ENCODE assay signal across 19 cellular contexts in the genomic region with DNA sequence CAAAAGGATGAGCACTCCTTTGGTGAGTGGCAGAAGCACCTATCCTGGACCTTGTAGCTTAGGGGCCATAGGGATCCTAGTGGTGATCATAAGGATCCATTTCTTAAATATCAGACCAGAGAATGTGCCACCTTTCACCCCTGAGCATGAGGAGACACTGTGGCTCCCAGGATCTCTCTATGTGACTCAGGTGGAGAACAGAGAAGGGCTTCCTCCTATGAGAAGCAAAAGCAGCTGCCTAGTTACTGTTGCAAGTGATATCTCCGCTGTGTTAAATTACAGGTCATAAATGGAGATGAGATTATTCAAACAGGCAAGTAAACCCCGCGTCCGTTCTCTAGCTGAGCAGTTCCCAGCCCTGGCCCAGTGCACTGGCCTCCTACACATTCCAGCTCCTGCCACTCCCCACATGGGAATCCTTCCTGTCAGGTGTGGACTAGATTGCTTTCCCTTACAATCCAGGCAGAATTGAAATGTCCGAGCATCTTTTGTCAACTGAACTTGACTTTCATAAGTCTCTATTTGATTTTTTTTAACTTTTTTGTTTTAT. TPM values are rescaled to one million over a fixed set of nuclear protein-coding genes. Genes with fewer than 3 reads are reported as not detected.
A peak's percentile ranks its signal among the peaks of the same experiment; 100 is the strongest.
DNase-seq lines count a peak whose midpoint lies in the region; ATAC-seq, FAIRE-seq and TF ChIP-seq lines count a peak whose summit lies in the region.
"Had no signal": no experiment of that assay in that cellular context is flagged by ENCODE, and none has a peak within 500 bp of the region (broad histone marks: within the 10 kb centered on the region; RNA-seq: fewer than 3 reads in every experiment).

No MANE protein-coding gene starts in this region.

- no peak overlapping the region for H3K9ac ChIP-seq in mesendoderm (ENCODE audit: low read length)

- no peak overlapping the region for H3K23ac ChIP-seq in mesendoderm (ENCODE audit: low read length)

- H3K4me3 ChIP-seq in left ventricle myocardium inferior (no peak overlapping the region), mesendoderm (ENCODE audit: low read length) (no peak overlapping the region)
- H3K4me3 ChIP-seq: gastroesophageal sphincter had no signal

- no peaks in the 10 kb centered on the region for H3K9me3 ChIP-seq in left ventricle myocardium inferior (replicated peaks)
- H3K9me3 ChIP-seq: gastroesophageal sphincter had no signal

- H3K79me1 ChIP-seq in mesendoderm (ENCODE audit: low read length) = no peaks in the 10 kb centered on the region

- no peak overlapping the region for H2AK5ac ChIP-seq in mesendoderm (ENCODE audit: low read length)

- peak; percentile 14 for ATAC-seq in left ventricle myocardium superior
- ATAC-seq: gastroesophageal sphincter, HepG2 had no signal

- no peak overlapping the region for H3K18ac ChIP-seq in mesendoderm (ENCODE audit: low read length)

- H3K27ac ChIP-seq in left ventricle myocardium inferior (replicated peaks) (no peak overlapping the region), mesendoderm (ENCODE audit: low read depth, low read length) (no peak overlapping the region)
- H3K27ac ChIP-seq: gastroesophageal sphincter had no signal

- no peak overlapping the region for H2BK15ac ChIP-seq in mesendoderm (replicated peaks; ENCODE audit: low read depth)

- peaks cover 9% of the 10 kb centered on the region for H3K4me1 Mint-ChIP-seq in brain
- H3K4me1 Mint-ChIP-seq in activated naive CD8-positive, alpha-beta T cell treated with anti-CD3 and anti-CD28 coated beads for 36 hours = no peaks in the 10 kb centered on the region

- no peak overlapping the region for H3K4me3 Mint-ChIP-seq in brain
- no peak overlapping the region for H3K4me3 Mint-ChIP-seq in activated naive CD8-positive, alpha-beta T cell treated with anti-CD3 and anti-CD28 coated beads for 36 hours
- H3K4me3 Mint-ChIP-seq: activated CD4-positive, alpha-beta memory T cell treated with anti-CD3 and anti-CD28 coated beads for 36 hours had no signal

- H3K4me1 ChIP-seq in left ventricle myocardium inferior = peaks cover 18% of the 10 kb centered on the region
- H3K4me1 ChIP-seq in mesendoderm (ENCODE audit: control insufficient read depth, low read depth, low read length) = no peaks in the 10 kb centered on the region
- H3K4me1 ChIP-seq: gastroesophageal sphincter had no signal

- H3K9me3 Mint-ChIP-seq in brain = no peaks in the 10 kb centered on the region
- H3K9me3 Mint-ChIP-seq in activated naive CD8-positive, alpha-beta T cell treated with anti-CD3 and anti-CD28 coated beads for 36 hours = no peaks in the 10 kb centered on the region
- H3K9me3 Mint-ChIP-seq: activated CD4-positive, alpha-beta memory T cell treated with anti-CD3 and anti-CD28 coated beads for 36 hours had no signal

- H2BK5ac ChIP-seq in mesendoderm (ENCODE audit: low read length) = no peak overlapping the region

- no peak overlapping the region for H3K4me2 ChIP-seq in mesendoderm (ENCODE audit: low read length)

- no peak overlapping the region for H4K5ac ChIP-seq in mesendoderm (ENCODE audit: low read length)

- WGBS in mesendoderm (ENCODE audit: extremely low coverage, insufficient coverage, low lambda C conversion rate) = no CpG with 5 or more reads among the region's 5 CpGs

- DNase-seq in left ventricle myocardium superior (no peak), left ventricle myocardium inferior (no peak), mesendoderm (peak; percentile 56), urothelium cell line (ENCODE audit: low spot score) (peak; percentile 35), A172 (ENCODE audit: low spot score) (no peak)
- DNase-seq in activated naive CD8-positive, alpha-beta T cell treated with anti-CD3 and anti-CD28 coated beads for 36 hours = no peak
- DNase-seq in stimulated activated naive CD4-positive, alpha-beta T cell treated with Interleukin-2 at 50 U/mL for 16 hours (lab: John Stamatoyannopoulos, UW) = no peak
- DNase-seq: activated CD4-positive, alpha-beta memory T cell treated with anti-CD3 and anti-CD28 coated beads for 36 hours; activated T-cell treated with anti-CD3 and anti-CD28 coated beads, Interleukin-2, amount 50 U/mL, for 48 hours; HCEC 1CT; midbrain; NCI-H2171 treated with DMSO at 0.1 percent for 48 hours had no signal

- no peak overlapping the region for H4K8ac ChIP-seq in mesendoderm (ENCODE audit: low read depth, low read length)

- peaks cover 59% of the 10 kb centered on the region for H3K36me3 Mint-ChIP-seq in brain
- no peaks in the 10 kb centered on the region for H3K36me3 Mint-ChIP-seq in activated naive CD8-positive, alpha-beta T cell treated with anti-CD3 and anti-CD28 coated beads for 36 hours
- H3K36me3 Mint-ChIP-seq: activated CD4-positive, alpha-beta memory T cell treated with anti-CD3 and anti-CD28 coated beads for 36 hours had no signal

- peak overlapping the region in 3 of 5 experiments; percentile 30 to 61 (median 59) for H3K27ac Mint-ChIP-seq in brain
- no peak overlapping the region for H3K27ac Mint-ChIP-seq in activated naive CD8-positive, alpha-beta T cell treated with anti-CD3 and anti-CD28 coated beads for 36 hours
- H3K27ac Mint-ChIP-seq: activated CD4-positive, alpha-beta memory T cell treated with anti-CD3 and anti-CD28 coated beads for 36 hours had no signal

- TF ChIP-seq CTCF in left ventricle myocardium inferior (IDR thresholded peaks at IDR 0.05; ENCODE audit: borderline replicate concordance) (no peak), brain (conservative IDR thresholded peaks at IDR 0.05) (no peak)

- no peak overlapping the region for H3K56ac ChIP-seq in mesendoderm (ENCODE audit: low read length)

- H3K79me2 ChIP-seq in mesendoderm (ENCODE audit: control insufficient read depth, insufficient read depth, low read length) = no peaks in the 10 kb centered on the region

- no peak overlapping the region for H3K4ac ChIP-seq in mesendoderm (ENCODE audit: low read depth, low read length)

- intact Hi-C loops in left ventricle myocardium superior (cut with micrococcal nuclease) (no loop called here), left ventricle myocardium inferior (cut with micrococcal nuclease) (no loop called here)

- no peak overlapping the region for H2BK120ac ChIP-seq in mesendoderm (ENCODE audit: low read depth, low read length)

- FAIRE-seq in urothelium cell line (lab: Jason Lieb, UNC) = no peak
- FAIRE-seq: G401.6, GM12891, HepG2 had no signal

- H3K36me3 ChIP-seq in left ventricle myocardium inferior = peaks cover 80% of the 10 kb centered on the region
- no peaks in the 10 kb centered on the region for H3K36me3 ChIP-seq in mesendoderm (ENCODE audit: control insufficient read depth, insufficient read depth, low read length)

- H3K27me3 Mint-ChIP-seq in brain = no peaks in the 10 kb centered on the region
- peaks cover 23% of the 10 kb centered on the region for H3K27me3 Mint-ChIP-seq in activated naive CD8-positive, alpha-beta T cell treated with anti-CD3 and anti-CD28 coated beads for 36 hours

- H3K27me3 ChIP-seq in left ventricle myocardium inferior (ENCODE audit: low read depth) = no peaks in the 10 kb centered on the region
- H3K27me3 ChIP-seq in mesendoderm (ENCODE audit: insufficient read depth, low read length, poor library complexity) = no peaks in the 10 kb centered on the region
- H3K27me3 ChIP-seq: gastroesophageal sphincter had no signal

RNA-seq across cellular contexts. Expression of a gene that starts 26.3 kb away (rescaled TPM):
- not detected for total RNA-seq in left ventricle myocardium superior
- total RNA-seq in left ventricle myocardium inferior = not detected
- not detected for polyA plus RNA-seq in brain (ENCODE audit: insufficient read depth, low read depth, low replicate concordance)
- 0.08 TPM for polyA plus RNA-seq in mesendoderm (2013, experiment 1 of 2)
- 0.04 TPM for polyA plus RNA-seq in mesendoderm (2013, experiment 2 of 2)
- not detected for total RNA-seq in activated naive CD8-positive, alpha-beta T cell treated with anti-CD3 and anti-CD28 coated beads for 36 hours
- total RNA-seq in A172 (2014; rRNA removed; shearing (Covaris generic)) = not detected in 2 replicates
- total RNA-seq: activated CD4-positive, alpha-beta memory T cell treated with anti-CD3 and anti-CD28 coated beads for 36 hours; gastroesophageal sphincter; HepG2; skeletal muscle tissue had no signal
- polyA plus RNA-seq: HepG2 had no signal

RNA-seq across cellular contexts. Expression of a gene that starts 42.4 kb away (rescaled TPM):
- total RNA-seq in left ventricle myocardium superior = not detected
- total RNA-seq in left ventricle myocardium inferior = not detected
- not detected for polyA plus RNA-seq in brain (ENCODE audit: insufficient read depth, low read depth, low replicate concordance)
- polyA plus RNA-seq in mesendoderm (2013, experiment 1 of 2) = not detected
- not detected for polyA plus RNA-seq in mesendoderm (2013, experiment 2 of 2)
- total RNA-seq in activated naive CD8-positive, alpha-beta T cell treated with anti-CD3 and anti-CD28 coated beads for 36 hours = not detected
- total RNA-seq in A172 (2014; rRNA removed; shearing (Covaris generic)) = not detected in 2 replicates
- total RNA-seq: activated CD4-positive, alpha-beta memory T cell treated with anti-CD3 and anti-CD28 coated beads for 36 hours; gastroesophageal sphincter; HepG2; skeletal muscle tissue had no signal
- polyA plus RNA-seq: HepG2, urinary bladder had no signal

Comparison
In these comparisons a context has a peak if more than half of its experiments do, and no peak if none do; other contexts are left out.
1. DNase-seq: peak in mesendoderm (single experiment) and urothelium cell line (single experiment); none in left ventricle myocardium superior (single experiment), left ventricle myocardium inferior (single experiment), activated naive CD8-positive, alpha-beta T cell treated with anti-CD3 and anti-CD28 coated beads for 36 hours (single experiment), stimulated activated naive CD4-positive, alpha-beta T cell treated with Interleukin-2 at 50 U/mL for 16 hours (single experiment) and A172 (single experiment).